8 cellular contexts compared by ENCODE assay signal in genomic region chr16:1493746-1494094, GRCh38. TPM values are rescaled to one million over a fixed set of nuclear protein-coding genes. Genes with fewer than 3 reads are reported as not detected.
DNase-seq lines count a peak whose midpoint lies in the region; ATAC-seq and TF ChIP-seq lines count a peak whose summit lies in the region.

No MANE protein-coding gene starts in this region.

- no peaks in the 10 kb centered on the region for H3K9me3 ChIP-seq in fibroblast of lung (ENCODE audit: control insufficient read depth, insufficient read depth, low read depth, low read length)
- no peaks in the 10 kb centered on the region for H3K9me3 ChIP-seq in neutrophil

- H3K4me2 ChIP-seq in fibroblast of lung (ENCODE audit: extremely low read depth, insufficient read depth, low read length), result peak overlapping the region; percentile 99

- no peaks in the 10 kb centered on the region for H3K9me3 Mint-ChIP-seq in T-cell

- H3K4me1 Mint-ChIP-seq in T-cell, result peaks cover 12 to 18% (median 18%) of the 10 kb centered on the region in 3 donors

- peak overlapping the region; percentile 49 for H2AFZ ChIP-seq in fibroblast of lung (ENCODE audit: low read length)

- H3K4me1 ChIP-seq in fibroblast of lung (ENCODE audit: control insufficient read depth, extremely low read depth, insufficient read depth, low read length) (no peaks in the 10 kb centered on the region), neutrophil (ENCODE audit: control insufficient read depth in 1 of 2, insufficient read depth in 1 of 2, low read depth in 1 of 2, low read length in 1 of 2) (peaks cover 20% of the 10 kb centered on the region in 2 experiments)

- peak overlapping the region; percentile 83 to 97 (median 93) for H3K4me3 Mint-ChIP-seq in T-cell

- DNase-seq in AG04449 (ENCODE audit: low read depth, low spot score) (no peak), T-cell (peak in 1 of 34 experiments; percentile 9), fibroblast of lung (ENCODE audit: low read depth in 2 of 2) (no peak), GM13977 (ENCODE audit: low spot score) (no peak), AML-193 (lab: John Stamatoyannopoulos, UW) (no peak), retina (no peak)

- H3K27me3 ChIP-seq in fibroblast of lung (ENCODE audit: control insufficient read depth, insufficient read depth, low read length), result no peaks in the 10 kb centered on the region
- H3K27me3 ChIP-seq in neutrophil, result no peaks in the 10 kb centered on the region

- H3K79me2 ChIP-seq in fibroblast of lung (ENCODE audit: control insufficient read depth, insufficient read depth, low read length), result peaks cover 12% of the 10 kb centered on the region

- ATAC-seq in GM21381 (IDR thresholded peaks at IDR 0.05; ENCODE audit: unreplicated experiment) (peak; percentile 7), T-cell (replicated peaks in 1 of 4) (peak; percentile 1 to 17 (median 8))

- TF ChIP-seq CTCF in AG04449 (IDR thresholded peaks at IDR 0.05; ENCODE audit: insufficient read depth, low read length, missing control alignments) (no peak), fibroblast of lung (conservative IDR thresholded peaks at IDR 0.05 in 1 of 2, IDR thresholded peaks at IDR 0.05 in 1 of 2; ENCODE audit: low read depth in 1 of 2, low read length in 2 of 2) (no peak), neutrophil (IDR thresholded peaks at IDR 0.05) (no peak), GM13977 (IDR thresholded peaks at IDR 0.05; ENCODE audit: extremely low read depth, insufficient read depth, missing control alignments) (no peak)

- H3K27me3 Mint-ChIP-seq in T-cell, result no peaks in the 10 kb centered on the region

- CTCF ChIA-PET in AG04449 (lab: Yijun Ruan, JAX) (interaction anchor here (0.7 to 1.8 kb wide), 17 partner anchors 9 to 231 kb away, joined by 3 to 7 read pairs (median 4); partner anchors contain the start of gene MAPK8IP3), T-cell (lab: Charles Lee) (no interaction called here)

- H4K20me1 ChIP-seq in fibroblast of lung (ENCODE audit: control insufficient read depth, extremely low read depth, insufficient read depth, low read length), result no peaks in the 10 kb centered on the region

- POLR2A ChIA-PET in AG04449 (lab: Yijun Ruan, JAX) (interaction anchor here (1.1 to 1.2 kb wide), 2 partner anchors 18 to 116 kb away, joined by 3 read pairs; no protein-coding TSS in a partner anchor), T-cell (lab: Charles Lee) (no interaction called here)

- in situ Hi-C loops in GM13977 (cut with MboI; ENCODE audit: low pct_unique_long_range_greater_than_20kb, low sequenced_read_pairs, unreplicated experiment), result no loop called here

- H3K9ac ChIP-seq in fibroblast of lung (ENCODE audit: insufficient read depth, low read length), result peak overlapping the region; percentile 99

- H3K27ac ChIP-seq in fibroblast of lung (ENCODE audit: insufficient read depth, low read length) (peak overlapping the region; percentile 91), neutrophil (peak overlapping the region; percentile 87)

- H3K36me3 ChIP-seq in fibroblast of lung (ENCODE audit: control insufficient read depth, insufficient read depth, low read length) (peaks cover 7% of the 10 kb centered on the region), neutrophil (peaks cover 23% of the 10 kb centered on the region)

- H3K4me3 ChIP-seq in AG04449 (ENCODE audit: low read depth, low read length) (peak overlapping the region; percentile 72), fibroblast of lung (replicated peaks in 1 of 4; ENCODE audit: control extremely low read depth in 1 of 4, insufficient read depth in 1 of 4, low read depth in 3 of 4, low read length in 4 of 4) (peak overlapping the region; percentile 63 to 89 (median 84)), neutrophil (ENCODE audit: low read depth in 1 of 2, low read length in 1 of 2) (peak overlapping the region; percentile 73 to 90)

- H3K27ac Mint-ChIP-seq in T-cell, result peak overlapping the region; percentile 67 to 79

- H3K36me3 Mint-ChIP-seq in T-cell, result peaks cover 10% of the 10 kb centered on the region

RNA-seq across cellular contexts. Expression of gene TELO2, which starts 0.6 kb away (rescaled TPM):
- total RNA-seq in T-cell (10 to 100 TPM; 36.0 to 73.0 (median 56.1) TPM), fibroblast of lung (8.2 and 10.9 TPM in 2 replicates)
- 6.3 and 9.4 TPM in 2 replicates for polyA plus RNA-seq in fibroblast of lung
- 14.4 and 26.1 TPM in 2 replicates for polyA plus RNA-seq in fibroblast of lung (2012)
- polyA minus RNA-seq in fibroblast of lung (ENCODE audit: low replicate concordance), result 8.8 and 9.3 TPM in 2 replicates

RNA-seq across cellular contexts. Expression of gene PTX4, which starts 5.0 kb away (rescaled TPM):
- under 1 TPM in 1 of 5 donors, not detected in 4; 0.26 TPM for total RNA-seq in T-cell
- not detected in 2 replicates for total RNA-seq in fibroblast of lung
- 0.05 TPM in 1 of 2 replicates, not detected in the other for polyA plus RNA-seq in fibroblast of lung
- 0.08 TPM in 1 of 2 replicates, not detected in the other for polyA plus RNA-seq in fibroblast of lung (2012)
- not detected in 2 replicates for polyA minus RNA-seq in fibroblast of lung (ENCODE audit: low replicate concordance)

RNA-seq across cellular contexts. Expression of gene CLCN7, which starts 18.9 kb away (rescaled TPM):
- total RNA-seq in T-cell, result 100 to 1,000 TPM in 3 of 5 donors, 10 to 100 TPM in 2; 77.1 to 141 (median 114) TPM
- 80.4 and 83.4 TPM in 2 replicates for total RNA-seq in fibroblast of lung
- polyA plus RNA-seq in fibroblast of lung, result 25.0 and 25.8 TPM in 2 replicates
- 47.8 and 53.1 TPM in 2 replicates for polyA plus RNA-seq in fibroblast of lung (2012)
- polyA minus RNA-seq in fibroblast of lung (ENCODE audit: low replicate concordance), result 60.6 and 72.3 TPM in 2 replicates

RNA-seq across cellular contexts. Expression of gene TMEM204, which starts 39.7 kb away (rescaled TPM):
- total RNA-seq in T-cell (100 to 1,000 TPM in 3 of 5 donors, 10 to 100 TPM in 2; 33.1 to 158 (median 115) TPM), fibroblast of lung (10.3 and 12.4 TPM in 2 replicates)
- polyA plus RNA-seq in fibroblast of lung, result 9.6 and 10.9 TPM in 2 replicates
- polyA plus RNA-seq in fibroblast of lung (2012), result 14.2 and 14.6 TPM in 2 replicates
- 15.0 and 19.3 TPM in 2 replicates for polyA minus RNA-seq in fibroblast of lung (ENCODE audit: low replicate concordance)

RNA-seq across cellular contexts. Expression of gene CCDC154, which starts 49.4 kb away (rescaled TPM):
- total RNA-seq in T-cell (1 to 10 TPM; 2.5 to 9.3 (median 6.5) TPM), fibroblast of lung (0.50 and 0.51 TPM in 2 replicates)
- 0.02 and 0.08 TPM in 2 replicates for polyA plus RNA-seq in fibroblast of lung
- polyA plus RNA-seq in fibroblast of lung (2012), result 0.07 and 0.26 TPM in 2 replicates
- not detected in 2 replicates for polyA minus RNA-seq in fibroblast of lung (ENCODE audit: low replicate concordance)
